In the genomic region with DNA sequence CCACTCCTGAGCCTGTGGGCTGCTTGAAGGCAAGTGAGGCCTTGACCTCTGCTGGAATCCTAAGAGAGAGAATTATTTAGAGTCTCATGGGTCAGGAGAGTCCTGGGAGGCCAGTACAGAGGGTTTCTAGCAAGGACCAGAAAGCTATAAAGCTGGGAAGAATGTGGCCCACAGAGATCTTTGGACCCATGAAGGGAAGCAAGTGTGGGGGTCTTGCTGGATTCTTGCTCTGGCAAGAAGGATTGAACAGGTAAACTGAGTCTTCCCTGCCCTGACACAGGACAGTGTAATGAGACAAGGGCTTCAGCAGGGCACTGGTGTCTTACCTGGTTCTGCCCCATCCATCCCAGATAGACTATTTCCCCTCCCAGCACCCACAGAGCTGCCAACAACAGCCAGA, we compare ENCODE assay signal across 19 cellular contexts. TPM values are rescaled to one million over a fixed set of nuclear protein-coding genes. Genes with fewer than 3 reads are reported as not detected.
"Had no signal": no experiment of that assay in that cellular context is flagged by ENCODE, and none has a peak within 500 bp of the region (broad histone marks: within the 10 kb centered on the region; RNA-seq: fewer than 3 reads in every experiment).

No MANE protein-coding gene starts in this region.

- H3K9me3 ChIP-seq: Peyer's patch, SJCRH30 had no signal

- DNase-seq: Kasumi-1, MM.1S, NCI-H1092 treated with DMSO at 0.1 percent for 48 hours, NCI-H1436, NCI-H187 treated with DMSO at 0.1 percent for 48 hours, NCI-H2029 treated with DMSO at 0.1 percent for 48 hours, NCI-H2171 treated with DMSO at 0.1 percent for 48 hours, NCI-H345, NCI-H82, PC-9, Peyer's patch, SHP77 treated with DMSO at 0.1 percent for 48 hours, SJCRH30 had no signal

- H3K4me3 ChIP-seq: K562, PC-9, Peyer's patch, SJCRH30 had no signal

- H3K9ac ChIP-seq: KMS-11 had no signal

- H3K27me3 ChIP-seq: Peyer's patch, SJCRH30 had no signal

- H3K4me1 ChIP-seq: Peyer's patch, SJCRH30 had no signal

- H3K4me2 ChIP-seq: KMS-11, PC-9 had no signal

- H3K36me3 ChIP-seq: Peyer's patch, SJCRH30 had no signal

- H3K27ac ChIP-seq: KMS-11, PC-9, Peyer's patch, SJCRH30 had no signal

- H2AFZ ChIP-seq: PC-9 had no signal

RNA-seq across cellular contexts. Expression of a gene that starts 40.3 kb away (rescaled TPM):
- total RNA-seq: OCI-LY7, Peyer's patch, Right ventricle myocardium inferior, RPMI7951, SJCRH30 had no signal
- polyA plus RNA-seq: IgD-negative memory B cell, K562 had no signal
